In genomic region chr12:122823429-122823828, GRCh38 we compare ENCODE assay signal across 26 cellular contexts.
"Had no signal": no experiment of that assay in that cellular context is flagged by ENCODE, and none has a peak within 500 bp of the region (broad histone marks: within the 10 kb centered on the region; RNA-seq: fewer than 3 reads in every experiment).

No MANE protein-coding gene starts in this region.

- H3K36me3 Mint-ChIP-seq: naive thymus-derived CD8-positive, alpha-beta T cell; stimulated activated memory B cell treated with anti-CD40 and anti-IgM and Interleukin-4, amounts not matched to agents 10 μg/mL and 1 μg/mL and 100 μg/mL, for 72 hours had no signal

- H3K27me3 Mint-ChIP-seq: naive thymus-derived CD8-positive, alpha-beta T cell; stimulated activated memory B cell treated with anti-CD40 and anti-IgM and Interleukin-4, amounts not matched to agents 10 μg/mL and 1 μg/mL and 100 μg/mL, for 72 hours had no signal

- H3K27ac ChIP-seq: esophagus squamous epithelium, heart right ventricle, lower lobe of right lung, ovary, spleen, thoracic aorta, tibial nerve, upper lobe of right lung, uterus had no signal

- H3K4me1 ChIP-seq: lower lobe of right lung, upper lobe of right lung, uterus had no signal

- FAIRE-seq: endometrium had no signal

- H3K4me3 Mint-ChIP-seq: effector memory CD8-positive, alpha-beta T cell; naive thymus-derived CD8-positive, alpha-beta T cell; nephron progenitor cell; stimulated activated memory B cell treated with anti-CD40 and anti-IgM and Interleukin-4, amounts not matched to agents 10 μg/mL and 1 μg/mL and 100 μg/mL, for 72 hours had no signal

- H3K27me3 ChIP-seq: heart right ventricle, ovary, spleen, tibial nerve, upper lobe of right lung, uterus had no signal

- ATAC-seq: effector memory CD8-positive, alpha-beta T cell; heart right ventricle; left ventricle myocardium superior; naive thymus-derived CD8-positive, alpha-beta T cell; sciatic nerve; stimulated activated memory B cell treated with anti-CD40 and anti-IgM and Interleukin-4, amounts not matched to agents 10 μg/mL and 1 μg/mL and 100 μg/mL, for 72 hours; stimulated activated naive CD8-positive, alpha-beta T cell treated with anti-CD3 and anti-CD28 coated beads, Interleukin-15, Interleukin-2, amounts not matched to agents 100 U/mL and 50 U/mL, for 24 hours had no signal

- H3K4me3 ChIP-seq: esophagus squamous epithelium, heart right ventricle, lower lobe of right lung, ovary, spleen, thoracic aorta, tibial nerve, uterus had no signal

- H3K27ac Mint-ChIP-seq: effector memory CD8-positive, alpha-beta T cell; naive thymus-derived CD8-positive, alpha-beta T cell; nephron progenitor cell had no signal

- H3K36me3 ChIP-seq: esophagus squamous epithelium, heart right ventricle, lower lobe of right lung, ovary, spleen, thoracic aorta, tibial nerve, upper lobe of right lung, uterus had no signal

- DNase-seq: cortex of kidney; effector memory CD8-positive, alpha-beta T cell; erythroblast; esophagus squamous epithelium; foreskin melanocyte; glutamatergic neuron; heart right ventricle; hippocampal formation; islet precursor cell; kidney glomerular epithelial cell; left ventricle myocardium superior; lower lobe of right lung; naive thymus-derived CD8-positive, alpha-beta T cell; nephron progenitor cell; nucleus accumbens; ovary; stimulated activated CD4-positive, alpha-beta T cell treated with anti-CD3 and anti-CD28 coated beads, Interleukin-4, amount 100 ng/mL, for 4 hours; stimulated activated naive CD8-positive, alpha-beta T cell treated with anti-CD3 and anti-CD28 coated beads, Interleukin-15, Interleukin-2, amounts not matched to agents 100 U/mL and 50 U/mL, for 24 hours; upper lobe of right lung; uterus had no signal

- H3K9me3 Mint-ChIP-seq: effector memory CD8-positive, alpha-beta T cell; naive thymus-derived CD8-positive, alpha-beta T cell; nephron progenitor cell; stimulated activated memory B cell treated with anti-CD40 and anti-IgM and Interleukin-4, amounts not matched to agents 10 μg/mL and 1 μg/mL and 100 μg/mL, for 72 hours had no signal

- H3K9me3 ChIP-seq: esophagus squamous epithelium, heart right ventricle, lower lobe of right lung, ovary, spleen, thoracic aorta, tibial nerve, upper lobe of right lung, uterus had no signal
